In the genomic region with DNA sequence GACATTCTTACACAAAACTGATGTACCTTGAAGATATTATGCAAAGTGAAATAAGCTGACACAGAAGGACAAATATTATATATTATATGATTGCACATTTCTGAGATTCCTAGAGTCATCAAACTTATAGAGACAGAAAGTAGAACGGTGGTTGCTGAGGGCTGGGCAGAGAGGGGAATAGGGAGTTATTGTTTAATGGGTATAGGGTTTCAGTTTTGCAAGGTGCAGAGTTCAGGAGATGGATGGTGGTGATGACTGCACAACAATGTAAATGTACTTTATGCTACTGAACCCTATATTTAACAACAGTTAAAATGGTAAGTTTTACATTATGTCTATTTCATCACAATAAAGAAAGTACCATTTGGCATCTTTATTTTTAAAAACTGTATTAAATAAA, we compare ENCODE assay signal across 13 cellular contexts.
"Had no signal": no experiment of that assay in that cellular context is flagged by ENCODE, and none has a peak within 500 bp of the region (broad histone marks: within the 10 kb centered on the region; RNA-seq: fewer than 3 reads in every experiment).

No MANE protein-coding gene starts in this region.

- H3K4me3 ChIP-seq: body of pancreas, gastrocnemius medialis, left lung, tibial nerve, vagina had no signal

- H3K27ac ChIP-seq: body of pancreas, gastrocnemius medialis, left lung, tibial nerve, vagina had no signal

- H3K4me1 ChIP-seq: body of pancreas, left lung, vagina had no signal

- DNase-seq: activated CD4-positive, alpha-beta T cell treated with anti-CD3 and anti-CD28 coated beads, Interleukin-2, amount 50 U/mL, for 1 hour; activated T-cell treated with anti-CD3 and anti-CD28 coated beads for 4 hours; body of pancreas; cortex of kidney; effector CD8-positive, alpha-beta T cell; gastrocnemius medialis; left lung; natural killer cell; occipital lobe; right cardiac atrium had no signal

- H3K9me3 ChIP-seq: body of pancreas, gastrocnemius medialis, left lung, tibial nerve, vagina had no signal

- H3K36me3 ChIP-seq: gastrocnemius medialis had no signal

- ATAC-seq: body of pancreas; gastrocnemius medialis; left lung; natural killer cell; right cardiac atrium; stimulated activated effector memory CD8-positive, alpha-beta T cell treated with anti-CD3 and anti-CD28 coated beads, Interleukin-12 subunit alpha, Interleukin-12 subunit beta, amount 100 ng/mL, for 72 hours had no signal
